22 cellular contexts compared by ENCODE assay signal in the genomic region with DNA sequence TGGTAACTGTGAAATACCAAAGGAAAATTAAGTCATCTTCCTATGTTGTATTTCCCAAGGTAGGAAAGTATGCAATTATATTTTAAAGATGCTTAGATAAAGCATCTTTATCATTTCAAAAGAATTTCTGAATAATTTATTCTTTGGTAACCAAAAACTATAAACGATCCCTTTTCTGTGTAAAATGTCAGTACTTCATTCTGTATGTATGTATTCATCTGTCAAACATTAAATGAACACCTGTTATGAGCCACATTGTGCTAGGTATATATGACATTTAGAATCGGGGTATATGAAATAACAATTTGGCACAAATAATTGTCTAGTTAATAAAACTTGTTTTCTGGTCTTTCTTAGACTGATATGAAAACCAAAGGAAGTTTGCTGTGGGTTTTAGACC.
DNase-seq lines count a peak whose midpoint lies in the region; ATAC-seq, FAIRE-seq and TF ChIP-seq lines count a peak whose summit lies in the region.
"Had no signal": no experiment of that assay in that cellular context is flagged by ENCODE, and none has a peak within 500 bp of the region (broad histone marks: within the 10 kb centered on the region; RNA-seq: fewer than 3 reads in every experiment).

No MANE protein-coding gene starts in this region.

- H3K9me3 Mint-ChIP-seq in effector memory CD8-positive, alpha-beta T cell, result no peaks in the 10 kb centered on the region
- H3K9me3 Mint-ChIP-seq: CD4-positive, CD25-positive, alpha-beta regulatory T cell; HFFc6 had no signal

- TF ChIP-seq CTCF in D721Med (IDR thresholded peaks at IDR 0.05; ENCODE audit: insufficient read depth, missing control alignments), result no peak

- DNase-seq in D721Med (ENCODE audit: insufficient read length, low spot score) (no peak), T-helper 17 cell (no peak), A172 (ENCODE audit: low spot score) (no peak), posterior vena cava (ENCODE audit: low spot score) (no peak), NCI-H524 treated with DMSO at 0.1 percent for 48 hours (lab: John Stamatoyannopoulos, UW) (no peak)
- DNase-seq in effector memory CD8-positive, alpha-beta T cell, result no peak
- DNase-seq: Caco-2; CD4-positive, CD25-positive, alpha-beta regulatory T cell; CD8-positive, alpha-beta T cell; DMS 273 treated with DMSO at 0.1 percent for 48 hours; DMS79; EL; GDM1; GOT3; HFFc6 had no signal

- FAIRE-seq in D721Med (lab: Jason Lieb, UNC) (peak; percentile 55), islet of Langerhans (lab: Jason Lieb, UNC) (peak; percentile 47)
- FAIRE-seq: A204.1, GM12878, H54 had no signal

- no peak overlapping the region for H3K4me3 Mint-ChIP-seq in T-helper 17 cell
- peak overlapping the region; percentile 1 to 27 for H3K4me3 Mint-ChIP-seq in effector memory CD8-positive, alpha-beta T cell
- H3K4me3 Mint-ChIP-seq: B cell; CD4-positive, CD25-positive, alpha-beta regulatory T cell; CD8-positive, alpha-beta T cell; HFFc6 had no signal

- no peaks in the 10 kb centered on the region for H3K9me3 ChIP-seq in T-helper 17 cell (ENCODE audit: control insufficient read depth, low read length, poor library complexity, severe bottlenecking)
- H3K9me3 ChIP-seq: HAP-1 had no signal

- H3K36me3 Mint-ChIP-seq in T-helper 17 cell (ENCODE audit: low read depth), result peaks cover 2% of the 10 kb centered on the region
- H3K36me3 Mint-ChIP-seq in effector memory CD8-positive, alpha-beta T cell (ENCODE audit: insufficient read depth), result peaks cover 7% of the 10 kb centered on the region

- intact Hi-C loops in posterior vena cava (cut with DNase I), result no loop called here

- H3K4me1 Mint-ChIP-seq in T-helper 17 cell, result peaks cover 15% of the 10 kb centered on the region
- peaks cover 24 to 32% of the 10 kb centered on the region in 2 donors for H3K4me1 Mint-ChIP-seq in effector memory CD8-positive, alpha-beta T cell (ENCODE audit: low read depth in 2 of 2)

- H3K27me3 Mint-ChIP-seq in T-helper 17 cell, result no peaks in the 10 kb centered on the region
- H3K27me3 Mint-ChIP-seq in effector memory CD8-positive, alpha-beta T cell, result no peaks in the 10 kb centered on the region
- H3K27me3 Mint-ChIP-seq: B cell; CD4-positive, CD25-positive, alpha-beta regulatory T cell had no signal

- no peak for ATAC-seq in T-helper 17 cell
- ATAC-seq in effector memory CD8-positive, alpha-beta T cell (replicated peaks), result no peak
- no peak for ATAC-seq in GM18873 (IDR thresholded peaks at IDR 0.05; ENCODE audit: low FRiP score, unreplicated experiment)
- ATAC-seq: CD8-positive, alpha-beta T cell; GM12878 had no signal

- H3K27ac Mint-ChIP-seq in T-helper 17 cell, result peak overlapping the region; percentile 53
- H3K27ac Mint-ChIP-seq in effector memory CD8-positive, alpha-beta T cell, result peak overlapping the region; percentile 13 to 20
- H3K27ac Mint-ChIP-seq: CD8-positive, alpha-beta T cell had no signal
